In genomic region chr14:52551696-52552062, GRCh38 we compare ENCODE assay signal across 8 cellular contexts. TPM values are rescaled to one million over a fixed set of nuclear protein-coding genes. Genes with fewer than 3 reads are reported as not detected.
DNase-seq lines count a peak whose midpoint lies in the region; ATAC-seq, FAIRE-seq and TF ChIP-seq lines count a peak whose summit lies in the region.

No MANE protein-coding gene starts in this region.

- CTCF ChIA-PET in activated naive CD4-positive, alpha-beta T cell treated with anti-CD3 and anti-CD28 coated beads for 36 hours (lab: Charles Lee) = interaction anchor here (0.6 to 1.4 kb wide), 6 partner anchors 8 to 365 kb away, joined by 3 to 5 read pairs (median 4); no protein-coding TSS in a partner anchor
- CTCF ChIA-PET in activated CD8-positive, alpha-beta T cell treated with anti-CD3 and anti-CD28 coated beads, Interleukin-2, amount 10 ng/mL, durations not matched to agents 7 days and 5 days (lab: Charles Lee) = interaction anchor here (0.6 to 2.2 kb wide), 10 partner anchors 8 to 755 kb away, joined by 3 to 14 read pairs (median 4); no protein-coding TSS in a partner anchor

- no peak for TF ChIP-seq CTCF in pancreas (IDR thresholded peaks at IDR 0.05)

- ATAC-seq in activated CD8-positive, alpha-beta T cell treated with anti-CD3 and anti-CD28 coated beads, Interleukin-2, amount 10 ng/mL, durations not matched to agents 7 days and 5 days = no peak
- peak in 3 of 4 donors; percentile 11 to 52 (median 44) for ATAC-seq in pancreas
- no peak for ATAC-seq in HG02623 (IDR thresholded peaks at IDR 0.05; ENCODE audit: unreplicated experiment)
- no peak for ATAC-seq in HG03097 (IDR thresholded peaks at IDR 0.05; ENCODE audit: low FRiP score, unreplicated experiment)

- no peaks in the 10 kb centered on the region for H3K27me3 ChIP-seq in pancreas

- H3K27me3 Mint-ChIP-seq in activated naive CD4-positive, alpha-beta T cell treated with anti-CD3 and anti-CD28 coated beads for 36 hours (ENCODE audit: low read depth) = no peaks in the 10 kb centered on the region
- H3K27me3 Mint-ChIP-seq in activated CD8-positive, alpha-beta T cell treated with anti-CD3 and anti-CD28 coated beads, Interleukin-2, amount 10 ng/mL, durations not matched to agents 7 days and 5 days (ENCODE audit: low read depth) = peaks cover 17% of the 10 kb centered on the region

- H3K36me3 ChIP-seq in pancreas = no peaks in the 10 kb centered on the region

- 0 to 1% methylated on average over 8 of the region's 8 CpGs for WGBS in pancreas, 2 donors

- POLR2A ChIA-PET in activated CD8-positive, alpha-beta T cell treated with anti-CD3 and anti-CD28 coated beads, Interleukin-2, amount 10 ng/mL, durations not matched to agents 7 days and 5 days (lab: Charles Lee) = interaction anchor here (0.7 to 1.9 kb wide), 7 partner anchors 10 to 600 kb away, joined by 3 to 9 read pairs (median 4); partner anchors contain the start of genes ERO1A and PTGER2

- H3K4me1 Mint-ChIP-seq in activated naive CD4-positive, alpha-beta T cell treated with anti-CD3 and anti-CD28 coated beads for 36 hours (ENCODE audit: low read depth) = peaks cover 15% of the 10 kb centered on the region
- H3K4me1 Mint-ChIP-seq in activated CD8-positive, alpha-beta T cell treated with anti-CD3 and anti-CD28 coated beads, Interleukin-2, amount 10 ng/mL, durations not matched to agents 7 days and 5 days (ENCODE audit: low read depth) = peaks cover 26% of the 10 kb centered on the region

- H3K27ac ChIP-seq in pancreas = peak overlapping the region; percentile 76 to 96 (median 85)

- DNase-seq in activated naive CD4-positive, alpha-beta T cell treated with anti-CD3 and anti-CD28 coated beads for 36 hours = no peak
- DNase-seq in activated naive CD4-positive, alpha-beta T cell treated with anti-CD3 and anti-CD28 coated beads, Interleukin-2, amount 50 U/mL, for 16 hours = no peak
- DNase-seq in NCI-H1694 (lab: John Stamatoyannopoulos, UW) (peak; percentile 35), glomerular endothelial cell (ENCODE audit: extremely low read depth, low read depth, low spot score) (peak; percentile 14), pancreas (peak in 1 of 6 donors; percentile 15)
- no peak for DNase-seq in activated CD8-positive, alpha-beta T cell treated with anti-CD3 and anti-CD28 coated beads, Interleukin-2, amount 10 ng/mL, durations not matched to agents 7 days and 5 days

- H3K4me3 ChIP-seq in pancreas = peak overlapping the region; percentile 58 to 80 (median 66)

- peak overlapping the region; percentile 77 for H3K27ac Mint-ChIP-seq in activated naive CD4-positive, alpha-beta T cell treated with anti-CD3 and anti-CD28 coated beads for 36 hours
- H3K27ac Mint-ChIP-seq in activated CD8-positive, alpha-beta T cell treated with anti-CD3 and anti-CD28 coated beads, Interleukin-2, amount 10 ng/mL, durations not matched to agents 7 days and 5 days = peak overlapping the region; percentile 92

- no peak for FAIRE-seq in pancreas (lab: Jason Lieb, UNC)

- H3K9me3 ChIP-seq in pancreas = no peaks in the 10 kb centered on the region

- no peaks in the 10 kb centered on the region for H3K9me3 Mint-ChIP-seq in activated naive CD4-positive, alpha-beta T cell treated with anti-CD3 and anti-CD28 coated beads for 36 hours
- H3K9me3 Mint-ChIP-seq in activated CD8-positive, alpha-beta T cell treated with anti-CD3 and anti-CD28 coated beads, Interleukin-2, amount 10 ng/mL, durations not matched to agents 7 days and 5 days (ENCODE audit: insufficient read depth) = no peaks in the 10 kb centered on the region

- intact Hi-C loops in activated naive CD4-positive, alpha-beta T cell treated with anti-CD3 and anti-CD28 coated beads for 36 hours (cut with micrococcal nuclease) = loop anchor here (1.0 to 10.0 kb wide), 16 partner anchors 143 to 1846 kb away; partner anchors contain the start of genes CDKN3, DDHD1, FERMT2 and GNPNAT1
- intact Hi-C loops in pancreas (cut with DNase I) = no loop called here

- peak overlapping the region; percentile 85 for H3K4me3 Mint-ChIP-seq in activated naive CD4-positive, alpha-beta T cell treated with anti-CD3 and anti-CD28 coated beads for 36 hours
- H3K4me3 Mint-ChIP-seq in activated CD8-positive, alpha-beta T cell treated with anti-CD3 and anti-CD28 coated beads, Interleukin-2, amount 10 ng/mL, durations not matched to agents 7 days and 5 days = peak overlapping the region; percentile 91

- H3K36me3 Mint-ChIP-seq in activated naive CD4-positive, alpha-beta T cell treated with anti-CD3 and anti-CD28 coated beads for 36 hours (ENCODE audit: low read depth) = no peaks in the 10 kb centered on the region
- H3K36me3 Mint-ChIP-seq in activated CD8-positive, alpha-beta T cell treated with anti-CD3 and anti-CD28 coated beads, Interleukin-2, amount 10 ng/mL, durations not matched to agents 7 days and 5 days (ENCODE audit: low read depth) = peaks cover 11% of the 10 kb centered on the region

- peaks cover 9 to 12% (median 10%) of the 10 kb centered on the region in 3 donors for H3K4me1 ChIP-seq in pancreas

RNA-seq across cellular contexts. Expression of gene TXNDC16, which starts 0.6 kb away (rescaled TPM):
- total RNA-seq in activated naive CD4-positive, alpha-beta T cell treated with anti-CD3 and anti-CD28 coated beads for 36 hours = 1 to 10 TPM; 4.5 to 4.6 TPM
- 1 to 10 TPM; 8.8 to 9.5 TPM for total RNA-seq in activated CD8-positive, alpha-beta T cell treated with anti-CD3 and anti-CD28 coated beads, Interleukin-2, amount 10 ng/mL, durations not matched to agents 7 days and 5 days
- 2.4 and 4.7 TPM in 2 replicates for total RNA-seq in glomerular endothelial cell
- 1 to 10 TPM; 4.0 to 7.4 (median 4.8) TPM for total RNA-seq in pancreas
- polyA plus RNA-seq in pancreas = 1 to 10 TPM; 1.1 to 3.9 TPM

RNA-seq across cellular contexts. Expression of gene GPR137C, which starts 1.0 kb away (rescaled TPM):
- under 1 TPM in 1 of 2 experiments, not detected in 1; 0.07 TPM for total RNA-seq in activated naive CD4-positive, alpha-beta T cell treated with anti-CD3 and anti-CD28 coated beads for 36 hours
- 1 to 10 TPM in 1 of 2 experiments, under 1 TPM in 1; 0.73 to 1.7 TPM for total RNA-seq in activated CD8-positive, alpha-beta T cell treated with anti-CD3 and anti-CD28 coated beads, Interleukin-2, amount 10 ng/mL, durations not matched to agents 7 days and 5 days
- 0.63 and 2.1 TPM in 2 replicates for total RNA-seq in glomerular endothelial cell
- total RNA-seq in pancreas = under 1 TPM; 0.13 to 0.81 (median 0.35) TPM
- under 1 TPM; 0.27 to 0.47 TPM for polyA plus RNA-seq in pancreas

Comparison
In these comparisons a context has a peak if more than half of its experiments do, and no peak if none do; other contexts are left out.
1. DNase-seq: peak in NCI-H1694 (single experiment) and glomerular endothelial cell (single experiment); none in activated naive CD4-positive, alpha-beta T cell treated with anti-CD3 and anti-CD28 coated beads for 36 hours (single experiment), activated naive CD4-positive, alpha-beta T cell treated with anti-CD3 and anti-CD28 coated beads, Interleukin-2, amount 50 U/mL, for 16 hours (single experiment) and activated CD8-positive, alpha-beta T cell treated with anti-CD3 and anti-CD28 coated beads, Interleukin-2, amount 10 ng/mL, durations not matched to agents 7 days and 5 days (single experiment).
2. ATAC-seq: peak in pancreas (3 of 4); none in activated CD8-positive, alpha-beta T cell treated with anti-CD3 and anti-CD28 coated beads, Interleukin-2, amount 10 ng/mL, durations not matched to agents 7 days and 5 days (single experiment), HG02623 (single experiment) and HG03097 (single experiment).